19 cellular contexts compared by ENCODE assay signal in the genomic region with DNA sequence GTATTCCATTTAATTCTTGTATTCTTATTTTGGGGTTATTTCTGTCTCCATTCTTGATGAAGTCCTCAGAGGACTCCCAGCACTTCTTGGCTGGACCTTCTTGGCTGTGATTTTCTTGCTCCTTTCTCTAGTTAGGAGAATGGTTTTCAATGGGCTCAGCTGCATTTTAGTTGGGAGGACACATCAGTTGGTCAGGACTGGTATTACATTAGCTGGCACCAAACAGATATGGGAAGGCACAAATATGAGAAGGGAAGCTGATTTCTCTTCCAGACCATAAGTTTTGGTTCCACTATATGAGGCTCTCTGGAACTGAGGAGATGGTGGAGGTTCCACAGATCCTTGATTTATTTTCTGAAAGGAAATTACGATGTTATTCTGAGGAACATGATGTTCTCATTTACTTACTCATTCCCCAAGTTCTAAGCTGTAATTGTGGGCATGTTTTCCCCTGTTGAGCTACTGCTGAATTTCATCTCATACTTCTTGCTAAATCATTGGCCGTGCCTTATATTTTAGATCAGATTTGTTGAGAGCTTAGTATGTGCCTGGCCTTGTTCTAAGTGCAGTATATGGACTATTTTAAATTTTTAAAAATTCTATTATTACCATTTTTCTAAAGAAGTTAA.
"Had no signal": no experiment of that assay in that cellular context is flagged by ENCODE, and none has a peak within 500 bp of the region (broad histone marks: within the 10 kb centered on the region; RNA-seq: fewer than 3 reads in every experiment).

No MANE protein-coding gene starts in this region.

- H3K9me3 Mint-ChIP-seq: activated CD4-positive, alpha-beta memory T cell treated with anti-CD3 and anti-CD28 coated beads for 36 hours; activated naive CD4-positive, alpha-beta T cell treated with anti-CD3 and anti-CD28 coated beads, Interleukin-2, amount 10 ng/mL, durations not matched to agents 7 days and 5 days; type B pancreatic cell had no signal

- H3K27ac Mint-ChIP-seq: activated CD4-positive, alpha-beta memory T cell treated with anti-CD3 and anti-CD28 coated beads for 36 hours; activated CD8-positive, alpha-beta memory T cell treated with anti-CD3 and anti-CD28 coated beads, Interleukin-2, amount 10 ng/mL, durations not matched to agents 7 days and 5 days; activated naive CD4-positive, alpha-beta T cell treated with anti-CD3 and anti-CD28 coated beads, Interleukin-2, amount 10 ng/mL, durations not matched to agents 7 days and 5 days; dendritic cell treated with granulocyte-macrophage colony-stimulating factor and Interleukin-4, amounts not matched to agents 40 ng/mL and 50 ng/mL, for 4 days; natural killer cell; type B pancreatic cell had no signal

- H3K4me3 ChIP-seq: skin epidermis had no signal

- DNase-seq: activated CD4-positive, alpha-beta memory T cell treated with anti-CD3 and anti-CD28 coated beads for 36 hours; activated CD8-positive, alpha-beta memory T cell treated with anti-CD3 and anti-CD28 coated beads, Interleukin-2, amount 10 ng/mL, durations not matched to agents 7 days and 5 days; activated naive CD4-positive, alpha-beta T cell treated with anti-CD3 and anti-CD28 coated beads, Interleukin-2, amount 10 ng/mL, durations not matched to agents 7 days and 5 days; activated T-cell treated with anti-CD3 and anti-CD28 coated beads, Interleukin-2, amount 50 U/mL, for 1 hour; glutamatergic neuron; hypothalamus; left ventricle myocardium superior; mesenchymal stem cell; natural killer cell; retina; stimulated activated CD4-positive, alpha-beta T cell treated with anti-CD3 and anti-CD28 coated beads, Interleukin-4, amount 100 ng/mL, for 24 hours; stimulated activated naive CD4-positive, alpha-beta T cell had no signal

- H3K4me1 Mint-ChIP-seq: activated CD8-positive, alpha-beta memory T cell treated with anti-CD3 and anti-CD28 coated beads, Interleukin-2, amount 10 ng/mL, durations not matched to agents 7 days and 5 days; activated naive CD4-positive, alpha-beta T cell treated with anti-CD3 and anti-CD28 coated beads, Interleukin-2, amount 10 ng/mL, durations not matched to agents 7 days and 5 days; natural killer cell had no signal

- FAIRE-seq: astrocyte, bronchial epithelial cell had no signal

- H3K4me3 Mint-ChIP-seq: activated CD4-positive, alpha-beta memory T cell treated with anti-CD3 and anti-CD28 coated beads for 36 hours; activated CD8-positive, alpha-beta memory T cell treated with anti-CD3 and anti-CD28 coated beads, Interleukin-2, amount 10 ng/mL, durations not matched to agents 7 days and 5 days; activated naive CD4-positive, alpha-beta T cell treated with anti-CD3 and anti-CD28 coated beads, Interleukin-2, amount 10 ng/mL, durations not matched to agents 7 days and 5 days; dendritic cell treated with granulocyte-macrophage colony-stimulating factor and Interleukin-4, amounts not matched to agents 40 ng/mL and 50 ng/mL, for 4 days; natural killer cell; type B pancreatic cell had no signal

- H3K36me3 Mint-ChIP-seq: activated CD4-positive, alpha-beta memory T cell treated with anti-CD3 and anti-CD28 coated beads for 36 hours; activated CD8-positive, alpha-beta memory T cell treated with anti-CD3 and anti-CD28 coated beads, Interleukin-2, amount 10 ng/mL, durations not matched to agents 7 days and 5 days; activated naive CD4-positive, alpha-beta T cell treated with anti-CD3 and anti-CD28 coated beads, Interleukin-2, amount 10 ng/mL, durations not matched to agents 7 days and 5 days; natural killer cell; type B pancreatic cell had no signal

- H3K27ac ChIP-seq: epithelial cell of prostate, skin epidermis, VCaP had no signal

- H3K27me3 Mint-ChIP-seq: activated CD4-positive, alpha-beta memory T cell treated with anti-CD3 and anti-CD28 coated beads for 36 hours; activated CD8-positive, alpha-beta memory T cell treated with anti-CD3 and anti-CD28 coated beads, Interleukin-2, amount 10 ng/mL, durations not matched to agents 7 days and 5 days; activated naive CD4-positive, alpha-beta T cell treated with anti-CD3 and anti-CD28 coated beads, Interleukin-2, amount 10 ng/mL, durations not matched to agents 7 days and 5 days; dendritic cell treated with granulocyte-macrophage colony-stimulating factor and Interleukin-4, amounts not matched to agents 40 ng/mL and 50 ng/mL, for 4 days; type B pancreatic cell had no signal

- ATAC-seq: activated CD8-positive, alpha-beta memory T cell treated with anti-CD3 and anti-CD28 coated beads, Interleukin-2, amount 10 ng/mL, durations not matched to agents 7 days and 5 days; left ventricle myocardium superior; natural killer cell had no signal
